28 cellular contexts compared by ENCODE assay signal in genomic region chr7:140982508-140982907, GRCh38. TPM values are rescaled to one million over a fixed set of nuclear protein-coding genes. Genes with fewer than 3 reads are reported as not detected.
A peak's percentile ranks its signal among the peaks of the same experiment; 100 is the strongest.
DNase-seq lines count a peak whose midpoint lies in the region; ATAC-seq, FAIRE-seq and TF ChIP-seq lines count a peak whose summit lies in the region.
"Had no signal": no experiment of that assay in that cellular context is flagged by ENCODE, and none has a peak within 500 bp of the region (broad histone marks: within the 10 kb centered on the region; RNA-seq: fewer than 3 reads in every experiment).

No MANE protein-coding gene starts in this region.

- TF ChIP-seq POLR2A in H54 (IDR thresholded peaks at IDR 0.05; ENCODE audit: low read depth, low read length) = no peak

- H3K4me3 Mint-ChIP-seq in effector memory CD8-positive, alpha-beta T cell = no peak overlapping the region
- H3K4me3 Mint-ChIP-seq: CD8-positive, alpha-beta T cell; GM23338; neural progenitor cell; stimulated activated effector memory CD8-positive, alpha-beta T cell treated with anti-CD3 and anti-CD28 coated beads, Interleukin-12 subunit alpha, Interleukin-12 subunit beta, amount 100 ng/mL, for 72 hours; T-cell had no signal

- H3K36me3 Mint-ChIP-seq in effector memory CD8-positive, alpha-beta T cell (ENCODE audit: insufficient read depth) = peaks cover 2% of the 10 kb centered on the region
- H3K36me3 Mint-ChIP-seq: CD8-positive, alpha-beta T cell; neural progenitor cell; stimulated activated effector memory CD8-positive, alpha-beta T cell treated with anti-CD3 and anti-CD28 coated beads, Interleukin-12 subunit alpha, Interleukin-12 subunit beta, amount 100 ng/mL, for 72 hours had no signal

- no peak for TF ChIP-seq CTCF in neutrophil (IDR thresholded peaks at IDR 0.05)

- peak overlapping the region in 1 of 2 donors; percentile 31 for H3K27ac Mint-ChIP-seq in effector memory CD8-positive, alpha-beta T cell
- H3K27ac Mint-ChIP-seq: CD8-positive, alpha-beta T cell; GM23338; neural progenitor cell; stimulated activated effector memory CD8-positive, alpha-beta T cell treated with anti-CD3 and anti-CD28 coated beads, Interleukin-12 subunit alpha, Interleukin-12 subunit beta, amount 100 ng/mL, for 72 hours; T-cell had no signal

- H3K4me3 ChIP-seq in neutrophil (ENCODE audit: low read depth in 1 of 2, low read length in 1 of 2) = peak overlapping the region; percentile 16 to 34
- H3K4me3 ChIP-seq: cardiac muscle cell, dorsolateral prefrontal cortex, GM23338, neural progenitor cell, vagina had no signal

- H3K27me3 Mint-ChIP-seq in effector memory CD8-positive, alpha-beta T cell = peaks cover 9 to 40% of the 10 kb centered on the region in 2 donors

- H3K27me3 ChIP-seq in neutrophil = no peaks in the 10 kb centered on the region
- H3K27me3 ChIP-seq: dorsolateral prefrontal cortex, neural progenitor cell, vagina had no signal

- no peaks in the 10 kb centered on the region for H3K9me3 ChIP-seq in neutrophil
- H3K9me3 ChIP-seq: vagina had no signal

- ATAC-seq in HG02981 (IDR thresholded peaks at IDR 0.05; ENCODE audit: unreplicated experiment) = peak; percentile 43
- ATAC-seq in effector memory CD8-positive, alpha-beta T cell (replicated peaks) = peak; percentile 59
- no peak for ATAC-seq in GM18907 (IDR thresholded peaks at IDR 0.05; ENCODE audit: unreplicated experiment)
- ATAC-seq: CD8-positive, alpha-beta T cell; GM23338; stimulated activated effector memory CD8-positive, alpha-beta T cell treated with anti-CD3 and anti-CD28 coated beads, Interleukin-12 subunit alpha, Interleukin-12 subunit beta, amount 100 ng/mL, for 72 hours; T-cell had no signal

- H3K27ac ChIP-seq in neutrophil = peak overlapping the region; percentile 76
- H3K27ac ChIP-seq: cardiac muscle cell, dorsolateral prefrontal cortex, neural progenitor cell, vagina had no signal

- peaks cover 4 to 7% of the 10 kb centered on the region in 2 donors for H3K4me1 Mint-ChIP-seq in effector memory CD8-positive, alpha-beta T cell (ENCODE audit: low read depth in 2 of 2)
- H3K4me1 Mint-ChIP-seq: GM23338; neural progenitor cell; stimulated activated effector memory CD8-positive, alpha-beta T cell treated with anti-CD3 and anti-CD28 coated beads, Interleukin-12 subunit alpha, Interleukin-12 subunit beta, amount 100 ng/mL, for 72 hours; T-cell had no signal

- H3K4me1 ChIP-seq in neutrophil (ENCODE audit: control insufficient read depth in 1 of 2, insufficient read depth in 1 of 2, low read depth in 1 of 2, low read length in 1 of 2) = peaks cover 61 to 62% of the 10 kb centered on the region in 2 experiments
- H3K4me1 ChIP-seq: neural progenitor cell, vagina had no signal

- no peak for FAIRE-seq in H54 (lab: Jason Lieb, UNC)
- FAIRE-seq: GM19239, islet of Langerhans, TTC549 had no signal

- intact Hi-C loops in cardiac septum (cut with DNase I) = no loop called here

- no peaks in the 10 kb centered on the region for H3K9me3 Mint-ChIP-seq in effector memory CD8-positive, alpha-beta T cell

- no peaks in the 10 kb centered on the region for H3K36me3 ChIP-seq in neutrophil
- H3K36me3 ChIP-seq: cardiac muscle cell, neural progenitor cell, vagina had no signal

- DNase-seq in NOMO-1 treated with DMSO at 0.1 percent for 48 hours (lab: John Stamatoyannopoulos, UW; ENCODE audit: unreplicated experiment) (peak; percentile 67), cardiac septum (ENCODE audit: low spot score) (no peak), H54 (ENCODE audit: insufficient read length, low spot score) (no peak)
- no peak for DNase-seq in effector memory CD8-positive, alpha-beta T cell
- DNase-seq: activated CD8-positive, alpha-beta memory T cell treated with anti-CD3 and anti-CD28 coated beads for 24 hours; activated naive CD4-positive, alpha-beta T cell treated with anti-CD3 and anti-CD28 coated beads, Interleukin-2, amount 50 U/mL, for 16 hours; activated T-cell treated with anti-CD3 and anti-CD28 coated beads, Interleukin-2, amount 50 U/mL, for 48 hours; anterior cingulate cortex; CD8-positive, alpha-beta T cell; dorsolateral prefrontal cortex; hypothalamus; NCI-H1694; NCI-H2171 treated with DMSO at 0.1 percent for 48 hours; NCI-H526 treated with DMSO at 0.1 percent for 48 hours; Right ventricle myocardium superior; stimulated activated CD4-positive, alpha-beta T cell treated with anti-CD3 and anti-CD28 coated beads, Interleukin-1b, Interleukin-23, amount 100 ng/mL, for 48 hours; T-cell had no signal

RNA-seq across cellular contexts. Expression of gene MRPS33, which starts 32.2 kb away (rescaled TPM):
- total RNA-seq in cardiac septum = 92.4 TPM

RNA-seq across cellular contexts. Expression of gene BRAF, which starts 57.8 kb away (rescaled TPM):
- 35.0 TPM for total RNA-seq in cardiac septum
